Comparison of ENCODE assay signal across 9 cellular contexts in the genomic region with DNA sequence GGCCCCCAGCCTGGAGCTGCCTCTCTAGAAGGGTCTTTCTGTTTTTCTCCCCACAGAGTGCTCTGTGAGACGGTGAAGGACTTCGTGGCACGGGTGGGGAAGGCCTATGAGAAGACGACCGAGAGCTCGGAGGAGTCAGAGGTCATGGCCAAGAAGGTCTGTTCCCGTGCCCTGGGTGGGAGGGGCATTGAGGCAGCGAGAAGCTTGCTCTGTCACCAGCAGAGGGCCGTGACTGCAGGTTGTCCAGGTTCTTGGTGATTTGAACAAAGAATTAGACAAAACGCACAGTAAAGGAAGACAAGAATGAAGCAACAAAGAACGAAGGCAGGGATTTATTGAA.
DNase-seq lines count a peak whose midpoint lies in the region; ATAC-seq and TF ChIP-seq lines count a peak whose summit lies in the region.
"Had no signal": no experiment of that assay in that cellular context is flagged by ENCODE, and none has a peak within 500 bp of the region (broad histone marks: within the 10 kb centered on the region; RNA-seq: fewer than 3 reads in every experiment).

No MANE protein-coding gene starts in this region.

- H3K36me3 Mint-ChIP-seq in WTC11: peaks cover 23% of the 10 kb centered on the region

- H3K27ac Mint-ChIP-seq in WTC11: no peak overlapping the region

- H3K27ac ChIP-seq in C4-2B: 0 out of 2 replicates have a peak overlapping the region, but pooled peaks have one; percentile 9
- H3K27ac ChIP-seq: SJSA1 had no signal

- no peak overlapping the region for H3K4me3 Mint-ChIP-seq in WTC11

- peaks cover 10% of the 10 kb centered on the region for H3K36me3 ChIP-seq in H7 (replicated peaks; ENCODE audit: control insufficient read depth, insufficient read depth, low read length)

- no peaks in the 10 kb centered on the region for H3K27me3 Mint-ChIP-seq in WTC11 (ENCODE audit: low read depth)

- H3K27me3 ChIP-seq in H7 (ENCODE audit: control insufficient read depth, insufficient read depth, low read length): no peaks in the 10 kb centered on the region
- H3K27me3 ChIP-seq: SJSA1 had no signal

- H3K4me1 Mint-ChIP-seq in WTC11: peaks cover 8% of the 10 kb centered on the region

- CTCF ChIA-PET in WTC11 (lab: Charles Lee): interaction anchor here (0.7 to 2.4 kb wide), 30 partner anchors 9 to 465 kb away, joined by 3 to 30 read pairs (median 6); partner anchors contain the start of genes DGKD, UGT1A5 and USP40

- ATAC-seq in WTC11 (peak; percentile 41), HG03571 (IDR thresholded peaks at IDR 0.05; ENCODE audit: unreplicated experiment) (no peak)

- H3K4me3 ChIP-seq in H7 (ENCODE audit: insufficient read depth, low read depth, low read length): no peak overlapping the region
- H3K4me3 ChIP-seq: SJSA1 had no signal

- DNase-seq in H7 (peak; percentile 84), WTC11 (ENCODE audit: low spot score) (peak; percentile 42), left kidney (ENCODE audit: low read depth, low spot score) (peak; percentile 32), inferior parietal cortex (ENCODE audit: extremely low spot score) (no peak), T1000 (lab: John Stamatoyannopoulos, UW) (no peak), AML-193 (lab: John Stamatoyannopoulos, UW) (no peak)

- POLR2A ChIA-PET in WTC11 (lab: Charles Lee): no interaction called here

- no peaks in the 10 kb centered on the region for H3K9me3 Mint-ChIP-seq in WTC11

- TF ChIP-seq CTCF in C4-2B (conservative IDR thresholded peaks at IDR 0.05) (no peak), WTC11 (IDR thresholded peaks at IDR 0.05) (no peak)

TF ChIP-seq in WTC11, 78 proteins besides CTCF, POLR2A, EP300 and RAD21:
- TF ChIP-seq ATF3 (CRISPR knock-in tag; conservative IDR thresholded peaks at IDR 0.05) (no peak), ZNF532 (CRISPR knock-in tag; IDR thresholded peaks at IDR 0.05; ENCODE audit: borderline replicate concordance) (no peak), E2F4 (CRISPR knock-in tag; IDR thresholded peaks at IDR 0.05; ENCODE audit: borderline replicate concordance, low read depth) (no peak), PRRX2 (CRISPR knock-in tag; IDR thresholded peaks at IDR 0.05) (no peak), SMAD3 (CRISPR knock-in tag; IDR thresholded peaks at IDR 0.05; ENCODE audit: borderline replicate concordance) (no peak), NFATC4 (CRISPR knock-in tag; IDR thresholded peaks at IDR 0.05) (no peak), ZNF263 (CRISPR knock-in tag; IDR thresholded peaks at IDR 0.05; ENCODE audit: low read depth) (no peak)

Comparison
In these comparisons a context has a peak if more than half of its experiments do, and no peak if none do; other contexts are left out.
1. DNase-seq: peak in H7 (single experiment), WTC11 (single experiment) and left kidney (single experiment); none in inferior parietal cortex (single experiment), T1000 (single experiment) and AML-193 (0 of 2).